In the genomic region with DNA sequence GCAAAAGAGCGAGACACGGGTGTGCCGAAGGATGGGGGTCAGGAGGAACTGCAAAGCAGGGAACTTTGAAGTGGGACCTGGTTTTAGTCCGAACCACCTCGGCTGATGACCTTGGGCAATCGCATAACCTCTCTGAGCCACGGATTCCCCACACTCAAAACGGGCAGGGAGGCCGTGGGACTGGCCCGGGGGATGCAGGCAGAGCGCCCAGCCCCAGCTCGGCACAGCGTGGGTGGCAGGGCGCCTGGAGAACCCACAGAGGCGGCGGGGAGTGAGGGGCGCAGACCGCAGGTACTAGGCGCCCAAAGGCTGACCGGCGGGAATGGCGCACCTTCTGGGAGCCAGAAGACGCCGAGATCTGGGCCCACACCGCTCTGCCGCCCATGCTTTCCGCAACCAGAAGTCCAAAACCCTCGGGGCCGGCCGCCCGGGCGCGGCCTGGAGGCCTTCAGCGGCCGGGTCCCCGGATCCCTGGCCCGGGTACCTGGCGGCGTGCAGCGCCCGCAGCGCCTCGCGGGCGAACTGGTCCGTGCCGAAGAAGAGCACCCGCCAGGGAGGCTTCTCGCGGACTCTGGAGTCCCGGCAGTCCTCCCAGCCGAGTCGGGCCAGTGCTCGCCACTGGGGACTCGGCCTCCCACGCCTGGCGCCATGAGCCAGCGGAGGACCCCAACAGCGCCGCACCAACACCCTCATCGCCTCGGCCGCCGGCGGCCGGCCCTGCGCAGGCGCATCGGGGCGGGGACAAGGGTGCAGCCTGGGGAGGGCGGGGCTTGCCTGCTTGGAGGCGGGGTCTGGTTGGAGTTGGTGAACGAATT, we compare ENCODE assay signal across 1 cellular context.
TF ChIP-seq lines count a peak whose summit lies in the region.

A gene (minus strand): TSS at position 719 of the 815 bp plus-strand sequence. CDS start 26 bp downstream, at position 693.

TF ChIP-seq in HepG2, 621 proteins besides CTCF, POLR2A, EP300 and RAD21 (continued from another document and continues in another):
- TF ChIP-seq THAP11 (CRISPR knock-in tag; IDR thresholded peaks at IDR 0.05) = peak; percentile 38; the same call in 1 of the 2 replicates
- no peak for TF ChIP-seq DMAP1 (CRISPR knock-in tag; IDR thresholded peaks at IDR 0.05)
- peak; percentile 52; the same call in 1 of the 2 replicates for TF ChIP-seq KLF6 (CRISPR knock-in tag; IDR thresholded peaks at IDR 0.05)
- TF ChIP-seq, protein P1, sequence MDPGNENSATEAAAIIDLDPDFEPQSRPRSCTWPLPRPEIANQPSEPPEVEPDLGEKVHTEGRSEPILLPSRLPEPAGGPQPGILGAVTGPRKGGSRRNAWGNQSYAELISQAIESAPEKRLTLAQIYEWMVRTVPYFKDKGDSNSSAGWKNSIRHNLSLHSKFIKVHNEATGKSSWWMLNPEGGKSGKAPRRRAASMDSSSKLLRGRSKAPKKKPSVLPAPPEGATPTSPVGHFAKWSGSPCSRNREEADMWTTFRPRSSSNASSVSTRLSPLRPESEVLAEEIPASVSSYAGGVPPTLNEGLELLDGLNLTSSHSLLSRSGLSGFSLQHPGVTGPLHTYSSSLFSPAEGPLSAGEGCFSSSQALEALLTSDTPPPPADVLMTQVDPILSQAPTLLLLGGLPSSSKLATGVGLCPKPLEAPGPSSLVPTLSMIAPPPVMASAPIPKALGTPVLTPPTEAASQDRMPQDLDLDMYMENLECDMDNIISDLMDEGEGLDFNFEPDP (CRISPR knock-in tag; conservative IDR thresholded peaks at IDR 0.05) = 0 out of 2 replicates have a peak, but pooled peaks have one; percentile 54
- TF ChIP-seq ZNF556 (CRISPR knock-in tag; IDR thresholded peaks at IDR 0.05; ENCODE audit: borderline replicate concordance) = no peak
- TF ChIP-seq, protein P2, sequence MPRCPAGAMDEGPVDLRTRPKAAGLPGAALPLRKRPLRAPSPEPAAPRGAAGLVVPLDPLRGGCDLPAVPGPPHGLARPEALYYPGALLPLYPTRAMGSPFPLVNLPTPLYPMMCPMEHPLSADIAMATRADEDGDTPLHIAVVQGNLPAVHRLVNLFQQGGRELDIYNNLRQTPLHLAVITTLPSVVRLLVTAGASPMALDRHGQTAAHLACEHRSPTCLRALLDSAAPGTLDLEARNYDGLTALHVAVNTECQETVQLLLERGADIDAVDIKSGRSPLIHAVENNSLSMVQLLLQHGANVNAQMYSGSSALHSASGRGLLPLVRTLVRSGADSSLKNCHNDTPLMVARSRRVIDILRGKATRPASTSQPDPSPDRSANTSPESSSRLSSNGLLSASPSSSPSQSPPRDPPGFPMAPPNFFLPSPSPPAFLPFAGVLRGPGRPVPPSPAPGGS (CRISPR knock-in tag; IDR thresholded peaks at IDR 0.05) = peak; percentile 84; the same call in 1 of the 2 replicates
- TF ChIP-seq CBX1 (IDR thresholded peaks at IDR 0.05; ENCODE audit: low read depth) = peak; percentile 61
- no peak for TF ChIP-seq SOX13 (IDR thresholded peaks at IDR 0.05)
- TF ChIP-seq SOX13 (CRISPR knock-in tag; conservative IDR thresholded peaks at IDR 0.05 in 1 of 2, IDR thresholded peaks at IDR 0.05 in 1 of 2) = 0 out of 4 replicates have a peak, but pooled peaks of 1 of the 2 experiments have one; percentile 7
- peak; percentile 79 for TF ChIP-seq MYC (CRISPR knock-in tag; IDR thresholded peaks at IDR 0.05; ENCODE audit: borderline replicate concordance)
- TF ChIP-seq, protein P3, sequence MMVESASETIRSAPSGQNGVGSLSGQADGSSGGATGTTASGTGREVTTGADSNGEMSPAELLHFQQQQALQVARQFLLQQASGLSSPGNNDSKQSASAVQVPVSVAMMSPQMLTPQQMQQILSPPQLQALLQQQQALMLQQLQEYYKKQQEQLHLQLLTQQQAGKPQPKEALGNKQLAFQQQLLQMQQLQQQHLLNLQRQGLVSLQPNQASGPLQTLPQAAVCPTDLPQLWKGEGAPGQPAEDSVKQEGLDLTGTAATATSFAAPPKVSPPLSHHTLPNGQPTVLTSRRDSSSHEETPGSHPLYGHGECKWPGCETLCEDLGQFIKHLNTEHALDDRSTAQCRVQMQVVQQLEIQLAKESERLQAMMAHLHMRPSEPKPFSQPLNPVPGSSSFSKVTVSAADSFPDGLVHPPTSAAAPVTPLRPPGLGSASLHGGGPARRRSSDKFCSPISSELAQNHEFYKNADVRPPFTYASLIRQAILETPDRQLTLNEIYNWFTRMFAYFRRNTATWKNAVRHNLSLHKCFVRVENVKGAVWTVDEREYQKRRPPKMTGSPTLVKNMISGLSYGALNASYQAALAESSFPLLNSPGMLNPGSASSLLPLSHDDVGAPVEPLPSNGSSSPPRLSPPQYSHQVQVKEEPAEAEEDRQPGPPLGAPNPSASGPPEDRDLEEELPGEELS (CRISPR knock-in tag; IDR thresholded peaks at IDR 0.05) = no peak
- no peak for TF ChIP-seq NCOA2 (CRISPR knock-in tag; IDR thresholded peaks at IDR 0.05)
- TF ChIP-seq, protein P4, sequence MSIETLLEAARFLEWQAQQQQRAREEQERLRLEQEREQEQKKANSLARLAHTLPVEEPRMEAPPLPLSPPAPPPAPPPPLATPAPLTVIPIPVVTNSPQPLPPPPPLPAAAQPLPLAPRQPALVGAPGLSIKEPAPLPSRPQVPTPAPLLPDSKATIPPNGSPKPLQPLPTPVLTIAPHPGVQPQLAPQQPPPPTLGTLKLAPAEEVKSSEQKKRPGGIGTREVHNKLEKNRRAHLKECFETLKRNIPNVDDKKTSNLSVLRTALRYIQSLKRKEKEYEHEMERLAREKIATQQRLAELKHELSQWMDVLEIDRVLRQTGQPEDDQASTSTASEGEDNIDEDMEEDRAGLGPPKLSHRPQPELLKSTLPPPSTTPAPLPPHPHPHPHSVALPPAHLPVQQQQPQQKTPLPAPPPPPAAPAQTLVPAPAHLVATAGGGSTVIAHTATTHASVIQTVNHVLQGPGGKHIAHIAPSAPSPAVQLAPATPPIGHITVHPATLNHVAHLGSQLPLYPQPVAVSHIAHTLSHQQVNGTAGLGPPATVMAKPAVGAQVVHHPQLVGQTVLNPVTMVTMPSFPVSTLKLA (IDR thresholded peaks at IDR 0.05) = no peak
- TF ChIP-seq ZNF546 (CRISPR knock-in tag; conservative IDR thresholded peaks at IDR 0.05) = 0 out of 2 replicates have a peak, but pooled peaks have one; percentile 36
- no peak for TF ChIP-seq GABPA (IDR thresholded peaks at IDR 0.05; ENCODE audit: low read depth, low read length)
- 0 out of 2 replicates have a peak, but pooled peaks have one; percentile 3 for TF ChIP-seq GABPA (CRISPR knock-in tag; IDR thresholded peaks at IDR 0.05; ENCODE audit: low read depth)
- peak; percentile 38 for TF ChIP-seq MED8 (CRISPR knock-in tag; IDR thresholded peaks at IDR 0.05; ENCODE audit: insufficient replicate concordance)
- TF ChIP-seq, protein P5, sequence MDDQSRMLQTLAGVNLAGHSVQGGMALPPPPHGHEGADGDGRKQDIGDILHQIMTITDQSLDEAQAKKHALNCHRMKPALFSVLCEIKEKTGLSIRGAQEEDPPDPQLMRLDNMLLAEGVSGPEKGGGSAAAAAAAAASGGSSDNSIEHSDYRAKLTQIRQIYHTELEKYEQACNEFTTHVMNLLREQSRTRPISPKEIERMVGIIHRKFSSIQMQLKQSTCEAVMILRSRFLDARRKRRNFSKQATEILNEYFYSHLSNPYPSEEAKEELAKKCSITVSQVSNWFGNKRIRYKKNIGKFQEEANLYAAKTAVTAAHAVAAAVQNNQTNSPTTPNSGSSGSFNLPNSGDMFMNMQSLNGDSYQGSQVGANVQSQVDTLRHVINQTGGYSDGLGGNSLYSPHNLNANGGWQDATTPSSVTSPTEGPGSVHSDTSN (CRISPR knock-in tag; IDR thresholded peaks at IDR 0.05; ENCODE audit: borderline replicate concordance) = peak; percentile 48; the same call in 1 of the 2 replicates
- no peak for TF ChIP-seq SP1 (IDR thresholded peaks at IDR 0.05)
- TF ChIP-seq SP1 (CRISPR knock-in tag; IDR thresholded peaks at IDR 0.05) = peak; percentile 29; the same call in 1 of the 2 replicates
- 0 out of 2 replicates have a peak, but pooled peaks have one; percentile 50 for TF ChIP-seq ZNF724P (CRISPR knock-in tag; IDR thresholded peaks at IDR 0.05; ENCODE audit: borderline replicate concordance)
- no peak for TF ChIP-seq JUND (CRISPR knock-in tag; IDR thresholded peaks at IDR 0.05)
- no peak for TF ChIP-seq HCFC1 (IDR thresholded peaks at IDR 0.05; ENCODE audit: low read depth, low read length)
- TF ChIP-seq ZSCAN31 (CRISPR knock-in tag; IDR thresholded peaks at IDR 0.05; ENCODE audit: low read depth) = no peak
- 0 out of 2 replicates have a peak, but pooled peaks have one; percentile 40 for TF ChIP-seq REPIN1 (CRISPR knock-in tag; IDR thresholded peaks at IDR 0.05; ENCODE audit: borderline replicate concordance, low read depth)
- TF ChIP-seq ZMAT3 (CRISPR knock-in tag; conservative IDR thresholded peaks at IDR 0.05) = peak; percentile 53; the same call in 1 of the 2 replicates
- TF ChIP-seq ZNF782 (CRISPR knock-in tag; IDR thresholded peaks at IDR 0.05; ENCODE audit: borderline replicate concordance) = 0 out of 2 replicates have a peak, but pooled peaks have one; percentile 40
- TF ChIP-seq MBD4 (IDR thresholded peaks at IDR 0.05; ENCODE audit: borderline replicate concordance, low read length) = no peak
- TF ChIP-seq CEBPB (IDR thresholded peaks at IDR 0.05; ENCODE audit: borderline replicate concordance, low read depth, low read length) = no peak
- TF ChIP-seq ZNF354B (CRISPR knock-in tag; IDR thresholded peaks at IDR 0.05) = no peak
- TF ChIP-seq JUN (CRISPR knock-in tag; IDR thresholded peaks at IDR 0.05) = no peak
- TF ChIP-seq, protein P6, sequence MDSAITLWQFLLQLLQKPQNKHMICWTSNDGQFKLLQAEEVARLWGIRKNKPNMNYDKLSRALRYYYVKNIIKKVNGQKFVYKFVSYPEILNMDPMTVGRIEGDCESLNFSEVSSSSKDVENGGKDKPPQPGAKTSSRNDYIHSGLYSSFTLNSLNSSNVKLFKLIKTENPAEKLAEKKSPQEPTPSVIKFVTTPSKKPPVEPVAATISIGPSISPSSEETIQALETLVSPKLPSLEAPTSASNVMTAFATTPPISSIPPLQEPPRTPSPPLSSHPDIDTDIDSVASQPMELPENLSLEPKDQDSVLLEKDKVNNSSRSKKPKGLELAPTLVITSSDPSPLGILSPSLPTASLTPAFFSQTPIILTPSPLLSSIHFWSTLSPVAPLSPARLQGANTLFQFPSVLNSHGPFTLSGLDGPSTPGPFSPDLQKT (CRISPR knock-in tag; IDR thresholded peaks at IDR 0.05; ENCODE audit: borderline replicate concordance) = peak; percentile 74; the same call in 1 of the 2 replicates
- 0 out of 2 replicates have a peak, but pooled peaks have one; percentile 36 for TF ChIP-seq YEATS2 (CRISPR knock-in tag; IDR thresholded peaks at IDR 0.05; ENCODE audit: borderline replicate concordance)
- TF ChIP-seq, protein P7, sequence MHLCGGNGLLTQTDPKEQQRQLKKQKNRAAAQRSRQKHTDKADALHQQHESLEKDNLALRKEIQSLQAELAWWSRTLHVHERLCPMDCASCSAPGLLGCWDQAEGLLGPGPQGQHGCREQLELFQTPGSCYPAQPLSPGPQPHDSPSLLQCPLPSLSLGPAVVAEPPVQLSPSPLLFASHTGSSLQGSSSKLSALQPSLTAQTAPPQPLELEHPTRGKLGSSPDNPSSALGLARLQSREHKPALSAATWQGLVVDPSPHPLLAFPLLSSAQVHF (CRISPR knock-in tag; IDR thresholded peaks at IDR 0.05) = no peak
- TF ChIP-seq ERF (CRISPR knock-in tag; IDR thresholded peaks at IDR 0.05) = peak; percentile 80
- TF ChIP-seq PAX8 (CRISPR knock-in tag; IDR thresholded peaks at IDR 0.05; ENCODE audit: borderline replicate concordance) = peak; percentile 41; the same call in 1 of the 2 replicates
- peak; percentile 45; the same call in 1 of the 2 replicates for TF ChIP-seq NFKB2 (CRISPR knock-in tag; IDR thresholded peaks at IDR 0.05; ENCODE audit: borderline replicate concordance)
- no peak for TF ChIP-seq ELF4 (CRISPR knock-in tag; IDR thresholded peaks at IDR 0.05; ENCODE audit: borderline replicate concordance)
- TF ChIP-seq HOXA5 (CRISPR knock-in tag; IDR thresholded peaks at IDR 0.05) = peak; percentile 70; the same call in 1 of the 2 replicates
- no peak; the same call in 1 of the 2 replicates for TF ChIP-seq ISX (CRISPR knock-in tag; conservative IDR thresholded peaks at IDR 0.05)
- peak; percentile 78; the same call in 1 of the 2 replicates for TF ChIP-seq ZNF773 (CRISPR knock-in tag; IDR thresholded peaks at IDR 0.05; ENCODE audit: borderline replicate concordance)
- peak; percentile 66 for TF ChIP-seq HDAC1 (CRISPR knock-in tag; IDR thresholded peaks at IDR 0.05)
- TF ChIP-seq ARNT2 (CRISPR knock-in tag; IDR thresholded peaks at IDR 0.05; ENCODE audit: low read depth) = no peak
- peak; percentile 15; the same call in 1 of the 2 replicates for TF ChIP-seq ZNF557 (CRISPR knock-in tag; IDR thresholded peaks at IDR 0.05)
- TF ChIP-seq TCF12 (IDR thresholded peaks at IDR 0.05) = no peak
- TF ChIP-seq TCF12 (CRISPR knock-in tag; IDR thresholded peaks at IDR 0.05) = 0 out of 2 replicates have a peak, but pooled peaks have one; percentile 70
- TF ChIP-seq, protein P8, sequence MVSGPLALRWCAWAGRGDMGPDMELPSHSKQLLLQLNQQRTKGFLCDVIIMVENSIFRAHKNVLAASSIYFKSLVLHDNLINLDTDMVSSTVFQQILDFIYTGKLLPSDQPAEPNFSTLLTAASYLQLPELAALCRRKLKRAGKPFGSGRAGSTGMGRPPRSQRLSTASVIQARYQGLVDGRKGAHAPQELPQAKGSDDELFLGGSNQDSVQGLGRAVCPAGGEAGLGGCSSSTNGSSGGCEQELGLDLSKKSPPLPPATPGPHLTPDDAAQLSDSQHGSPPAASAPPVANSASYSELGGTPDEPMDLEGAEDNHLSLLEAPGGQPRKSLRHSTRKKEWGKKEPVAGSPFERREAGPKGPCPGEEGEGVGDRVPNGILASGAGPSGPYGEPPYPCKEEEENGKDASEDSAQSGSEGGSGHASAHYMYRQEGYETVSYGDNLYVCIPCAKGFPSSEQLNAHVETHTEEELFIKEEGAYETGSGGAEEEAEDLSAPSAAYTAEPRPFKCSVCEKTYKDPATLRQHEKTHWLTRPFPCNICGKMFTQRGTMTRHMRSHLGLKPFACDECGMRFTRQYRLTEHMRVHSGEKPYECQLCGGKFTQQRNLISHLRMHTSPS (CRISPR knock-in tag; IDR thresholded peaks at IDR 0.05; ENCODE audit: low read depth) = no peak
- no peak for TF ChIP-seq ZBTB7A (CRISPR knock-in tag; IDR thresholded peaks at IDR 0.05)
- 0 out of 2 replicates have a peak, but pooled peaks have one; percentile 57 for TF ChIP-seq SATB2 (CRISPR knock-in tag; IDR thresholded peaks at IDR 0.05)
- TF ChIP-seq, protein P9, sequence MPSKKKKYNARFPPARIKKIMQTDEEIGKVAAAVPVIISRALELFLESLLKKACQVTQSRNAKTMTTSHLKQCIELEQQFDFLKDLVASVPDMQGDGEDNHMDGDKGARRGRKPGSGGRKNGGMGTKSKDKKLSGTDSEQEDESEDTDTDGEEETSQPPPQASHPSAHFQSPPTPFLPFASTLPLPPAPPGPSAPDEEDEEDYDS (CRISPR knock-in tag; IDR thresholded peaks at IDR 0.05) = peak; percentile 76
- TF ChIP-seq AGO2 (optimal IDR thresholded peaks at IDR 0.05; ENCODE audit: low read depth, low read length) = peak; percentile 85
- TF ChIP-seq NBN (conservative IDR thresholded peaks at IDR 0.05) = no peak
